Comparison of ENCODE assay signal across 1 cellular context in the genomic region with DNA sequence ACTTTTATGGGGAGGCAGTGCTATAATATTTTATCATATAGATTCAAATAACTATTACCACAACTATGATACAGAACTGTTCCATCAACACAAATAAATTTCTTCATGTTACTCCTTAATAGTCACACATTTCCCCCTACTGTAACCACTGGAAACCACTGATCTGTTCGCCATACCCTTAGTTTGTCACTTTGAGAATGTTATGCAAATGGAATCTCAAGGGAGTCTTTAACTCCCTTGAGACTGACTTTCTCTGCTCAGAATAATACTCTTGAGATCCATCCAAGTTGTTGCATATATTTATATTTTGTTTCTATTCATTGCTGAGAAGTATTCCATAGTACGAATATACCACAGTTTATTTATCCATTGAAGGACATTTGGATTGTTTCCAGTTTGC.
A peak's percentile ranks its signal among the peaks of the same experiment; 100 is the strongest.
TF ChIP-seq lines count a peak whose summit lies in the region.

No MANE protein-coding gene starts in this region.

TF ChIP-seq in GM12878, 131 proteins besides CTCF, POLR2A, EP300 and RAD21:
- TF ChIP-seq SMAD1 (IDR thresholded peaks at IDR 0.05; ENCODE audit: low read depth, partially characterized antibody) (peak; percentile 34), BACH1 (IDR thresholded peaks at IDR 0.05; ENCODE audit: borderline replicate concordance) (no peak), JUNB (IDR thresholded peaks at IDR 0.05) (0 out of 2 replicates have a peak, but pooled peaks have one; percentile 5), ATF7 (IDR thresholded peaks at IDR 0.05; ENCODE audit: low read depth) (peak; percentile 34; the same call in 1 of the 2 replicates), YBX1 (IDR thresholded peaks at IDR 0.05) (peak; percentile 90), RB1 (IDR thresholded peaks at IDR 0.05; ENCODE audit: borderline replicate concordance) (peak; percentile 89; the same call in 1 of the 2 replicates), YY1 (IDR thresholded peaks at IDR 0.05; ENCODE audit: low read depth, low read length) (no peak), POU2F2 (IDR thresholded peaks at IDR 0.05; ENCODE audit: borderline replicate concordance, low read depth, low read length) (peak; percentile 93; the same call in 2 of the 3 replicates), MEF2B (IDR thresholded peaks at IDR 0.05; ENCODE audit: partially characterized antibody, poor library complexity, severe bottlenecking) (peak; percentile 100), WRNIP1 (IDR thresholded peaks at IDR 0.05; ENCODE audit: borderline replicate concordance, low read depth, low read length) (no peak), ZNF274 (IDR thresholded peaks at IDR 0.05; ENCODE audit: insufficient read depth, insufficient read length) (no peak), ZBED1 (IDR thresholded peaks at IDR 0.05; ENCODE audit: borderline replicate concordance) (no peak), IKZF2 (IDR thresholded peaks at IDR 0.05) (peak in 1 of 2 experiments; percentile 17; a peak in 1 of 4 replicates), SREBF1 (IDR thresholded peaks at IDR 0.05; ENCODE audit: low read length) (no peak), MYC (IDR thresholded peaks at IDR 0.05; ENCODE audit: insufficient read depth, insufficient read length, insufficient replicate concordance, low read length, severe bottlenecking) (no peak), MXI1 (IDR thresholded peaks at IDR 0.05; ENCODE audit: low read depth, low read length) (0 out of 2 replicates have a peak, but pooled peaks have one; percentile 26), GATAD2B (conservative IDR thresholded peaks at IDR 0.05; ENCODE audit: low read depth) (peak; percentile 76), TCF12 (IDR thresholded peaks at IDR 0.05; ENCODE audit: low read depth, low read length) (0 out of 2 replicates have a peak, but pooled peaks have one; percentile 44), RUNX3 (IDR thresholded peaks at IDR 0.05; ENCODE audit: low read length) (peak; percentile 58; the same call in 1 of the 2 replicates), ETV6 (conservative IDR thresholded peaks at IDR 0.05 in 1 of 2, IDR thresholded peaks at IDR 0.05 in 1 of 2; ENCODE audit: borderline replicate concordance in 1 of 2, low read depth in 1 of 2) (no peak), LARP7 (IDR thresholded peaks at IDR 0.05) (no peak), ZSCAN29 (IDR thresholded peaks at IDR 0.05) (no peak), BRCA1 (IDR thresholded peaks at IDR 0.05; ENCODE audit: low read depth, low read length) (no peak), HCFC1 (IDR thresholded peaks at IDR 0.05; ENCODE audit: low read length) (no peak), ZNF384 (IDR thresholded peaks at IDR 0.05; ENCODE audit: borderline replicate concordance, low read depth, low read length) (no peak), RCOR1 (conservative IDR thresholded peaks at IDR 0.05; ENCODE audit: low read depth, low read length) (no peak)
- TF ChIP-seq, protein P1, sequence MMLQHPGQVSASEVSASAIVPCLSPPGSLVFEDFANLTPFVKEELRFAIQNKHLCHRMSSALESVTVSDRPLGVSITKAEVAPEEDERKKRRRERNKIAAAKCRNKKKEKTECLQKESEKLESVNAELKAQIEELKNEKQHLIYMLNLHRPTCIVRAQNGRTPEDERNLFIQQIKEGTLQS (IDR thresholded peaks at IDR 0.05; ENCODE audit: borderline replicate concordance, extremely low read depth, low read depth, low read length), result no peak
- TF ChIP-seq, protein P2, sequence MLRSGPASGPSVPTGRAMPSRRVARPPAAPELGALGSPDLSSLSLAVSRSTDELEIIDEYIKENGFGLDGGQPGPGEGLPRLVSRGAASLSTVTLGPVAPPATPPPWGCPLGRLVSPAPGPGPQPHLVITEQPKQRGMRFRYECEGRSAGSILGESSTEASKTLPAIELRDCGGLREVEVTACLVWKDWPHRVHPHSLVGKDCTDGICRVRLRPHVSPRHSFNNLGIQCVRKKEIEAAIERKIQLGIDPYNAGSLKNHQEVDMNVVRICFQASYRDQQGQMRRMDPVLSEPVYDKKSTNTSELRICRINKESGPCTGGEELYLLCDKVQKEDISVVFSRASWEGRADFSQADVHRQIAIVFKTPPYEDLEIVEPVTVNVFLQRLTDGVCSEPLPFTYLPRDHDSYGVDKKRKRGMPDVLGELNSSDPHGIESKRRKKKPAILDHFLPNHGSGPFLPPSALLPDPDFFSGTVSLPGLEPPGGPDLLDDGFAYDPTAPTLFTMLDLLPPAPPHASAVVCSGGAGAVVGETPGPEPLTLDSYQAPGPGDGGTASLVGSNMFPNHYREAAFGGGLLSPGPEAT (IDR thresholded peaks at IDR 0.05; ENCODE audit: low read depth), result peak; percentile 27; the same call in 1 of the 2 replicates
- TF ChIP-seq, protein P3, sequence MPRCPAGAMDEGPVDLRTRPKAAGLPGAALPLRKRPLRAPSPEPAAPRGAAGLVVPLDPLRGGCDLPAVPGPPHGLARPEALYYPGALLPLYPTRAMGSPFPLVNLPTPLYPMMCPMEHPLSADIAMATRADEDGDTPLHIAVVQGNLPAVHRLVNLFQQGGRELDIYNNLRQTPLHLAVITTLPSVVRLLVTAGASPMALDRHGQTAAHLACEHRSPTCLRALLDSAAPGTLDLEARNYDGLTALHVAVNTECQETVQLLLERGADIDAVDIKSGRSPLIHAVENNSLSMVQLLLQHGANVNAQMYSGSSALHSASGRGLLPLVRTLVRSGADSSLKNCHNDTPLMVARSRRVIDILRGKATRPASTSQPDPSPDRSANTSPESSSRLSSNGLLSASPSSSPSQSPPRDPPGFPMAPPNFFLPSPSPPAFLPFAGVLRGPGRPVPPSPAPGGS (IDR thresholded peaks at IDR 0.05; ENCODE audit: borderline replicate concordance, insufficient read depth, low read depth, low read length, poor library complexity, severe bottlenecking), result peak; percentile 68
- TF ChIP-seq, protein P4, sequence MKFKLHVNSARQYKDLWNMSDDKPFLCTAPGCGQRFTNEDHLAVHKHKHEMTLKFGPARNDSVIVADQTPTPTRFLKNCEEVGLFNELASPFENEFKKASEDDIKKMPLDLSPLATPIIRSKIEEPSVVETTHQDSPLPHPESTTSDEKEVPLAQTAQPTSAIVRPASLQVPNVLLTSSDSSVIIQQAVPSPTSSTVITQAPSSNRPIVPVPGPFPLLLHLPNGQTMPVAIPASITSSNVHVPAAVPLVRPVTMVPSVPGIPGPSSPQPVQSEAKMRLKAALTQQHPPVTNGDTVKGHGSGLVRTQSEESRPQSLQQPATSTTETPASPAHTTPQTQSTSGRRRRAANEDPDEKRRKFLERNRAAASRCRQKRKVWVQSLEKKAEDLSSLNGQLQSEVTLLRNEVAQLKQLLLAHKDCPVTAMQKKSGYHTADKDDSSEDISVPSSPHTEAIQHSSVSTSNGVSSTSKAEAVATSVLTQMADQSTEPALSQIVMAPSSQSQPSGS (IDR thresholded peaks at IDR 0.05; ENCODE audit: low read length), result peak; percentile 45; the same call in 1 of the 2 replicates
- TF ChIP-seq, protein P5, sequence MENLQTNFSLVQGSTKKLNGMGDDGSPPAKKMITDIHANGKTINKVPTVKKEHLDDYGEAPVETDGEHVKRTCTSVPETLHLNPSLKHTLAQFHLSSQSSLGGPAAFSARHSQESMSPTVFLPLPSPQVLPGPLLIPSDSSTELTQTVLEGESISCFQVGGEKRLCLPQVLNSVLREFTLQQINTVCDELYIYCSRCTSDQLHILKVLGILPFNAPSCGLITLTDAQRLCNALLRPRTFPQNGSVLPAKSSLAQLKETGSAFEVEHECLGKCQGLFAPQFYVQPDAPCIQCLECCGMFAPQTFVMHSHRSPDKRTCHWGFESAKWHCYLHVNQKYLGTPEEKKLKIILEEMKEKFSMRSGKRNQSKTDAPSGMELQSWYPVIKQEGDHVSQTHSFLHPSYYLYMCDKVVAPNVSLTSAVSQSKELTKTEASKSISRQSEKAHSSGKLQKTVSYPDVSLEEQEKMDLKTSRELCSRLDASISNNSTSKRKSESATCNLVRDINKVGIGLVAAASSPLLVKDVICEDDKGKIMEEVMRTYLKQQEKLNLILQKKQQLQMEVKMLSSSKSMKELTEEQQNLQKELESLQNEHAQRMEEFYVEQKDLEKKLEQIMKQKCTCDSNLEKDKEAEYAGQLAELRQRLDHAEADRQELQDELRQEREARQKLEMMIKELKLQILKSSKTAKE (IDR thresholded peaks at IDR 0.05; ENCODE audit: low read depth, poor library complexity, severe bottlenecking), result no peak
- TF ChIP-seq, protein P6, sequence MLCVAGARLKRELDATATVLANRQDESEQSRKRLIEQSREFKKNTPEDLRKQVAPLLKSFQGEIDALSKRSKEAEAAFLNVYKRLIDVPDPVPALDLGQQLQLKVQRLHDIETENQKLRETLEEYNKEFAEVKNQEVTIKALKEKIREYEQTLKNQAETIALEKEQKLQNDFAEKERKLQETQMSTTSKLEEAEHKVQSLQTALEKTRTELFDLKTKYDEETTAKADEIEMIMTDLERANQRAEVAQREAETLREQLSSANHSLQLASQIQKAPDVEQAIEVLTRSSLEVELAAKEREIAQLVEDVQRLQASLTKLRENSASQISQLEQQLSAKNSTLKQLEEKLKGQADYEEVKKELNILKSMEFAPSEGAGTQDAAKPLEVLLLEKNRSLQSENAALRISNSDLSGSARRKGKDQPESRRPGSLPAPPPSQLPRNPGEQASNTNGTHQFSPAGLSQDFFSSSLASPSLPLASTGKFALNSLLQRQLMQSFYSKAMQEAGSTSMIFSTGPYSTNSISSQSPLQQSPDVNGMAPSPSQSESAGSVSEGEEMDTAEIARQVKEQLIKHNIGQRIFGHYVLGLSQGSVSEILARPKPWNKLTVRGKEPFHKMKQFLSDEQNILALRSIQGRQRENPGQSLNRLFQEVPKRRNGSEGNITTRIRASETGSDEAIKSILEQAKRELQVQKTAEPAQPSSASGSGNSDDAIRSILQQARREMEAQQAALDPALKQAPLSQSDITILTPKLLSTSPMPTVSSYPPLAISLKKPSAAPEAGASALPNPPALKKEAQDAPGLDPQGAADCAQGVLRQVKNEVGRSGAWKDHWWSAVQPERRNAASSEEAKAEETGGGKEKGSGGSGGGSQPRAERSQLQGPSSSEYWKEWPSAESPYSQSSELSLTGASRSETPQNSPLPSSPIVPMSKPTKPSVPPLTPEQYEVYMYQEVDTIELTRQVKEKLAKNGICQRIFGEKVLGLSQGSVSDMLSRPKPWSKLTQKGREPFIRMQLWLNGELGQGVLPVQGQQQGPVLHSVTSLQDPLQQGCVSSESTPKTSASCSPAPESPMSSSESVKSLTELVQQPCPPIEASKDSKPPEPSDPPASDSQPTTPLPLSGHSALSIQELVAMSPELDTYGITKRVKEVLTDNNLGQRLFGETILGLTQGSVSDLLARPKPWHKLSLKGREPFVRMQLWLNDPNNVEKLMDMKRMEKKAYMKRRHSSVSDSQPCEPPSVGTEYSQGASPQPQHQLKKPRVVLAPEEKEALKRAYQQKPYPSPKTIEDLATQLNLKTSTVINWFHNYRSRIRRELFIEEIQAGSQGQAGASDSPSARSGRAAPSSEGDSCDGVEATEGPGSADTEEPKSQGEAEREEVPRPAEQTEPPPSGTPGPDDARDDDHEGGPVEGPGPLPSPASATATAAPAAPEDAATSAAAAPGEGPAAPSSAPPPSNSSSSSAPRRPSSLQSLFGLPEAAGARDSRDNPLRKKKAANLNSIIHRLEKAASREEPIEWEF (IDR thresholded peaks at IDR 0.05; ENCODE audit: insufficient replicate concordance, low read depth, low read length), result peak; percentile 94
